In genomic region chr2:8575011-8575750, GRCh38 we compare ENCODE assay signal across 9 cellular contexts.
DNase-seq lines count a peak whose midpoint lies in the region; ATAC-seq and TF ChIP-seq lines count a peak whose summit lies in the region.
"Had no signal": no experiment of that assay in that cellular context is flagged by ENCODE, and none has a peak within 500 bp of the region (broad histone marks: within the 10 kb centered on the region; RNA-seq: fewer than 3 reads in every experiment).

No MANE protein-coding gene starts in this region.

- no peaks in the 10 kb centered on the region for H3K9me3 Mint-ChIP-seq in endodermal cell

- CTCF ChIA-PET in RWPE1 (lab: Yijun Ruan, JAX): no interaction called here

- no peaks in the 10 kb centered on the region for H3K27me3 ChIP-seq in endodermal cell (ENCODE audit: control insufficient read depth, insufficient read depth, low read length, poor library complexity, severe bottlenecking)

- no peaks in the 10 kb centered on the region for H3K36me3 Mint-ChIP-seq in endodermal cell (ENCODE audit: low read depth)

- WGBS in endodermal cell (ENCODE audit: insufficient coverage in 1 of 2, insufficient read length in 1 of 2), 2 experiments: 89 to 93% methylated on average over 12 to 23 of the region's 23 CpGs

- no peak overlapping the region for H3K27ac ChIP-seq in endodermal cell (ENCODE audit: low read depth, low read length)
- H3K27ac ChIP-seq in RWPE1: no peak overlapping the region
- H3K27ac ChIP-seq: 22Rv1 had no signal

- no peak overlapping the region for H3K9ac ChIP-seq in endodermal cell (ENCODE audit: extremely low read depth, low read length, poor library complexity, severe bottlenecking)

- H3K4me3 Mint-ChIP-seq in endodermal cell: no peak overlapping the region

- H3K4me1 Mint-ChIP-seq in endodermal cell: peaks cover 27% of the 10 kb centered on the region

- no peaks in the 10 kb centered on the region for H3K27me3 Mint-ChIP-seq in endodermal cell (ENCODE audit: insufficient read depth)

- peak overlapping the region; percentile 27 for H3K27ac Mint-ChIP-seq in endodermal cell

- H3K4me3 ChIP-seq in endodermal cell (ENCODE audit: low read length): no peak overlapping the region

- peak; percentile 65 for DNase-seq in DMS 273 (lab: John Stamatoyannopoulos, UW; ENCODE audit: unreplicated experiment)
- DNase-seq in DMS 273 treated with DMSO at 0.1 percent for 48 hours (lab: John Stamatoyannopoulos, UW): no peak
- peak; percentile 29 to 44 for DNase-seq in activated CD4-positive, alpha-beta T cell treated with anti-CD3 and anti-CD28 coated beads for 4 hours
- DNase-seq in endodermal cell: no peak
- peak; percentile 26 for DNase-seq in stimulated activated CD8-positive, alpha-beta memory T cell treated with anti-CD3 and anti-CD28 coated beads, Interleukin-12 subunit alpha, Interleukin-12 subunit beta, amount 100 ng/mL, for 1 hour (ENCODE audit: low read depth)
- no peak for DNase-seq in RWPE1 (ENCODE audit: low spot score)
- no peak for DNase-seq in SW 1271 (lab: John Stamatoyannopoulos, UW)

- POLR2A ChIA-PET in RWPE1 (lab: Yijun Ruan, JAX; ENCODE audit: low non-redundant PET): no interaction called here

- H3K9me3 ChIP-seq in endodermal cell (ENCODE audit: control insufficient read depth, low read length): no peaks in the 10 kb centered on the region

- no peak for ATAC-seq in HG03108 (IDR thresholded peaks at IDR 0.05; ENCODE audit: unreplicated experiment)

- H3K36me3 ChIP-seq in endodermal cell (ENCODE audit: control insufficient read depth, insufficient read depth, low read length): no peaks in the 10 kb centered on the region

- TF ChIP-seq CTCF in endodermal cell (conservative IDR thresholded peaks at IDR 0.05) (no peak), RWPE1 (conservative IDR thresholded peaks at IDR 0.05; ENCODE audit: low read depth) (no peak)

- H3K4me1 ChIP-seq in endodermal cell (ENCODE audit: control insufficient read depth, insufficient read depth, low read length): no peaks in the 10 kb centered on the region

Comparison
In these comparisons a context has a peak if more than half of its experiments do, and no peak if none do; other contexts are left out.
1. DNase-seq: peak in DMS 273 (single experiment), activated CD4-positive, alpha-beta T cell treated with anti-CD3 and anti-CD28 coated beads for 4 hours (2 of 2) and stimulated activated CD8-positive, alpha-beta memory T cell treated with anti-CD3 and anti-CD28 coated beads, Interleukin-12 subunit alpha, Interleukin-12 subunit beta, amount 100 ng/mL, for 1 hour (single experiment); none in DMS 273 treated with DMSO at 0.1 percent for 48 hours (single experiment), endodermal cell (single experiment), RWPE1 (single experiment) and SW 1271 (0 of 2).